ENCODE assay signal across 24 cellular contexts in genomic region chr18:13661779-13662271, GRCh38.
DNase-seq lines count a peak whose midpoint lies in the region; ATAC-seq, FAIRE-seq and TF ChIP-seq lines count a peak whose summit lies in the region.
"Had no signal": no experiment of that assay in that cellular context is flagged by ENCODE, and none has a peak within 500 bp of the region (broad histone marks: within the 10 kb centered on the region; RNA-seq: fewer than 3 reads in every experiment).

No MANE protein-coding gene starts in this region.

- H4K20me1 ChIP-seq in osteoblast (ENCODE audit: insufficient read depth, low read length) = no peaks in the 10 kb centered on the region

- H3K4me3 ChIP-seq in A549 (no peak overlapping the region), osteoblast (ENCODE audit: insufficient read depth, low read length) (no peak overlapping the region)
- H3K4me3 ChIP-seq: BLaER1 treated with 17β-estradiol and CSF1 and Interleukin-3, amounts not matched to agents 10 nM and 100 nM; GM23248; PC-9 had no signal

- no peak for TF ChIP-seq EP300 in A549 (IDR thresholded peaks at IDR 0.05)

- DNase-seq in activated naive CD8-positive, alpha-beta T cell treated with anti-CD3 and anti-CD28 coated beads, Interleukin-2, amount 10 ng/mL, durations not matched to agents 7 days and 5 days = no peak
- no peak for DNase-seq in activated naive CD8-positive, alpha-beta T cell treated with anti-CD3 and anti-CD28 coated beads, Interleukin-2, amount 50 U/mL, for 24 hours
- DNase-seq in A549 (ENCODE audit: low read depth in 1 of 2, low spot score in 1 of 2) (no peak), dermis blood vessel endothelial cell (peak; percentile 52), fibroblast of the conjunctiva (ENCODE audit: low read depth) (peak; percentile 3), superior temporal gyrus (ENCODE audit: extremely low spot score) (no peak), osteoblast (ENCODE audit: insufficient read length, low spot score, missing footprints) (no peak), HFFc6 (no peak)
- DNase-seq: 8988T; Caco-2; CD4-positive, alpha-beta memory T cell; H9; MM.1S; NCI-H1694; NCI-H2081; NCI-H2227 treated with DMSO at 0.1 percent for 48 hours; NCI-H526 treated with DMSO at 0.1 percent for 48 hours; PC-9; SHP77 had no signal

- H3K9me3 ChIP-seq in A549 (no peaks in the 10 kb centered on the region), osteoblast (ENCODE audit: low read depth, low read length) (no peaks in the 10 kb centered on the region)
- H3K9me3 ChIP-seq: BLaER1 treated with 17β-estradiol and CSF1 and Interleukin-3, amounts not matched to agents 10 nM and 100 nM; Caco-2 had no signal

- WGBS in A549 (ENCODE audit: missing lambda C conversion rate) = 100% methylated on average over 2 of the region's 2 CpGs

- no peak for ATAC-seq in activated naive CD8-positive, alpha-beta T cell treated with anti-CD3 and anti-CD28 coated beads, Interleukin-2, amount 10 ng/mL, durations not matched to agents 7 days and 5 days (ENCODE audit: low read depth)
- ATAC-seq in activated naive CD8-positive, alpha-beta T cell treated with anti-CD3 and anti-CD28 coated beads, Interleukin-2, amount 50 U/mL, for 24 hours = no peak
- ATAC-seq in A549 = no peak

- H3K27ac Mint-ChIP-seq in activated naive CD8-positive, alpha-beta T cell treated with anti-CD3 and anti-CD28 coated beads, Interleukin-2, amount 10 ng/mL, durations not matched to agents 7 days and 5 days = peak overlapping the region; percentile 41
- H3K27ac Mint-ChIP-seq in activated naive CD8-positive, alpha-beta T cell treated with anti-CD3 and anti-CD28 coated beads, Interleukin-2, amount 50 U/mL, for 24 hours = no peak overlapping the region
- H3K27ac Mint-ChIP-seq in HFFc6 = no peak overlapping the region

- no peak overlapping the region for H3K4me3 Mint-ChIP-seq in activated naive CD8-positive, alpha-beta T cell treated with anti-CD3 and anti-CD28 coated beads, Interleukin-2, amount 10 ng/mL, durations not matched to agents 7 days and 5 days
- no peak overlapping the region for H3K4me3 Mint-ChIP-seq in activated naive CD8-positive, alpha-beta T cell treated with anti-CD3 and anti-CD28 coated beads, Interleukin-2, amount 50 U/mL, for 24 hours
- H3K4me3 Mint-ChIP-seq in HFFc6 = no peak overlapping the region
- H3K4me3 Mint-ChIP-seq: CD4-positive, alpha-beta memory T cell; H9 had no signal

- H3K4me1 Mint-ChIP-seq in activated naive CD8-positive, alpha-beta T cell treated with anti-CD3 and anti-CD28 coated beads, Interleukin-2, amount 10 ng/mL, durations not matched to agents 7 days and 5 days = no peaks in the 10 kb centered on the region
- peaks cover 15% of the 10 kb centered on the region for H3K4me1 Mint-ChIP-seq in activated naive CD8-positive, alpha-beta T cell treated with anti-CD3 and anti-CD28 coated beads, Interleukin-2, amount 50 U/mL, for 24 hours
- H3K4me1 Mint-ChIP-seq in HFFc6 (ENCODE audit: low read depth) = peaks cover 5% of the 10 kb centered on the region; the same call in 1 of the 2 replicates
- H3K4me1 Mint-ChIP-seq: CD4-positive, alpha-beta memory T cell had no signal

- no peaks in the 10 kb centered on the region for H3K27me3 ChIP-seq in osteoblast (ENCODE audit: insufficient read depth, low read length)
- H3K27me3 ChIP-seq: BLaER1 treated with 17β-estradiol and CSF1 and Interleukin-3, amounts not matched to agents 10 nM and 100 nM had no signal

- no peaks in the 10 kb centered on the region for H3K27me3 Mint-ChIP-seq in activated naive CD8-positive, alpha-beta T cell treated with anti-CD3 and anti-CD28 coated beads, Interleukin-2, amount 10 ng/mL, durations not matched to agents 7 days and 5 days
- no peaks in the 10 kb centered on the region for H3K27me3 Mint-ChIP-seq in activated naive CD8-positive, alpha-beta T cell treated with anti-CD3 and anti-CD28 coated beads, Interleukin-2, amount 50 U/mL, for 24 hours
- no peaks in the 10 kb centered on the region for H3K27me3 Mint-ChIP-seq in HFFc6 (ENCODE audit: insufficient read depth)
- H3K27me3 Mint-ChIP-seq: CD4-positive, alpha-beta memory T cell had no signal

- H3K27ac ChIP-seq in A549 = no peak overlapping the region
- no peak overlapping the region for H3K27ac ChIP-seq in osteoblast (ENCODE audit: low read depth, low read length)
- H3K27ac ChIP-seq: BLaER1 treated with 17β-estradiol and CSF1 and Interleukin-3, amounts not matched to agents 10 nM and 100 nM; GM23248; KMS-11; PC-9 had no signal

- H3K9me3 Mint-ChIP-seq in activated naive CD8-positive, alpha-beta T cell treated with anti-CD3 and anti-CD28 coated beads, Interleukin-2, amount 10 ng/mL, durations not matched to agents 7 days and 5 days = no peaks in the 10 kb centered on the region
- H3K9me3 Mint-ChIP-seq in activated naive CD8-positive, alpha-beta T cell treated with anti-CD3 and anti-CD28 coated beads, Interleukin-2, amount 50 U/mL, for 24 hours = no peaks in the 10 kb centered on the region
- no peaks in the 10 kb centered on the region for H3K9me3 Mint-ChIP-seq in HFFc6
- H3K9me3 Mint-ChIP-seq: CD4-positive, alpha-beta memory T cell; H9 had no signal

- H3K36me3 ChIP-seq in osteoblast (ENCODE audit: insufficient read depth, low read length) = peaks cover 14% of the 10 kb centered on the region

- no peak for TF ChIP-seq RAD21 in A549 (conservative IDR thresholded peaks at IDR 0.05 in 1 of 2, IDR thresholded peaks at IDR 0.05 in 1 of 2)

- no peak for TF ChIP-seq CTCF in A549 (IDR thresholded peaks at IDR 0.05)
- no peak for TF ChIP-seq CTCF in osteoblast (IDR thresholded peaks at IDR 0.05; ENCODE audit: extremely low read depth, low read depth, low read length)
- TF ChIP-seq CTCF in HFFc6 (IDR thresholded peaks at IDR 0.05) = no peak

- no peak overlapping the region for H2AFZ ChIP-seq in osteoblast (ENCODE audit: low read length)
- H2AFZ ChIP-seq: GM23248, PC-9 had no signal

- no peaks in the 10 kb centered on the region for H3K4me1 ChIP-seq in A549
- H3K4me1 ChIP-seq in osteoblast (ENCODE audit: insufficient read depth, low read length) = no peaks in the 10 kb centered on the region
- H3K4me1 ChIP-seq: Caco-2 had no signal

- no peak for FAIRE-seq in A549 (lab: Jason Lieb, UNC)
- FAIRE-seq: G401.6, HTR-8/SVneo had no signal

- TF ChIP-seq POLR2A in A549 (IDR thresholded peaks at IDR 0.05; ENCODE audit: low read length) = no peak

- H3K79me2 ChIP-seq in osteoblast (ENCODE audit: insufficient read depth, low read length) = no peaks in the 10 kb centered on the region

- CTCF ChIA-PET in A549 (lab: Yijun Ruan, JAX) = no interaction called here

- H3K4me2 ChIP-seq in A549 (no peak overlapping the region), osteoblast (ENCODE audit: insufficient read depth, low read length) (no peak overlapping the region)
- H3K4me2 ChIP-seq: BLaER1 treated with 17β-estradiol and CSF1 and Interleukin-3, amounts not matched to agents 10 nM and 100 nM; KMS-11; PC-9 had no signal

- POLR2A ChIA-PET in activated naive CD8-positive, alpha-beta T cell treated with anti-CD3 and anti-CD28 coated beads, Interleukin-2, amount 10 ng/mL, durations not matched to agents 7 days and 5 days (lab: Charles Lee) = no interaction called here
- POLR2A ChIA-PET in A549 (lab: Yijun Ruan, JAX) = no interaction called here

- H3K36me3 Mint-ChIP-seq in activated naive CD8-positive, alpha-beta T cell treated with anti-CD3 and anti-CD28 coated beads, Interleukin-2, amount 10 ng/mL, durations not matched to agents 7 days and 5 days = peaks cover 12% of the 10 kb centered on the region
- peaks cover 23% of the 10 kb centered on the region for H3K36me3 Mint-ChIP-seq in activated naive CD8-positive, alpha-beta T cell treated with anti-CD3 and anti-CD28 coated beads, Interleukin-2, amount 50 U/mL, for 24 hours (ENCODE audit: low read depth)
- peaks cover 8% of the 10 kb centered on the region; the same call in 1 of the 2 replicates for H3K36me3 Mint-ChIP-seq in HFFc6 (ENCODE audit: low read depth)

TF ChIP-seq in A549, 52 proteins besides CTCF, POLR2A, EP300 and RAD21:
- TF ChIP-seq ESRRA (IDR thresholded peaks at IDR 0.05; ENCODE audit: borderline replicate concordance, low read length) = no peak
- peak; percentile 95 for TF ChIP-seq MAFK (IDR thresholded peaks at IDR 0.05; ENCODE audit: partially characterized antibody)
- TF ChIP-seq ATOH8 (CRISPR knock-in tag; IDR thresholded peaks at IDR 0.05; ENCODE audit: low read depth) = no peak
- no peak for TF ChIP-seq NPAS2 (CRISPR knock-in tag; IDR thresholded peaks at IDR 0.05; ENCODE audit: borderline replicate concordance)
- no peak for TF ChIP-seq MAZ (IDR thresholded peaks at IDR 0.05; ENCODE audit: borderline replicate concordance, low read depth, low read length)
TF ChIP-seq in A549: peak in this region for 1.

Comparison
In these comparisons a context has a peak if more than half of its experiments do, and no peak if none do; other contexts are left out.
1. DNase-seq: peak in dermis blood vessel endothelial cell (single experiment) and fibroblast of the conjunctiva (single experiment); none in activated naive CD8-positive, alpha-beta T cell treated with anti-CD3 and anti-CD28 coated beads, Interleukin-2, amount 10 ng/mL, durations not matched to agents 7 days and 5 days (single experiment), activated naive CD8-positive, alpha-beta T cell treated with anti-CD3 and anti-CD28 coated beads, Interleukin-2, amount 50 U/mL, for 24 hours (single experiment), A549 (0 of 2), superior temporal gyrus (single experiment), osteoblast (single experiment) and HFFc6 (single experiment).